In the genomic region with DNA sequence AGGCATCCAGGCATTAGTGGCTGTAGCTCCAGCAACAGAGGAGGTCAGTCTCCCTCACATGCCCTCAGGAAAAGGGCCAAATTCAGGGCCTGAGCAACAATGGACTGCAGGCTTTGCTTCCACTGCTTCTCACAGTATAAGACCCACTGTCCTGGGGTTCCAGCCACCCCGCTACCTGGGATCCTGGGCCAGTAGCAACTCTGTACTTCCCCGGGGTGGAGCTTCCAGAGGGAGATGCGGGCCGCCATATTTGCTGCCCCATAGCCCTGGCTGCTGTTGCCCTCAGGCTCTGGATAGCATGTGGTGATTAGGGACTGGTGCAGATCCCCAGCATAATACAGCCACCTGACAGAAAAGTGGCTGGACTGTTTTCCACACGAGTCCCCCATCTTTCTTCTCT, we compare ENCODE assay signal across 34 cellular contexts.
DNase-seq lines count a peak whose midpoint lies in the region; ATAC-seq, FAIRE-seq and TF ChIP-seq lines count a peak whose summit lies in the region.
"Had no signal": no experiment of that assay in that cellular context is flagged by ENCODE, and none has a peak within 500 bp of the region (broad histone marks: within the 10 kb centered on the region; RNA-seq: fewer than 3 reads in every experiment).

No MANE protein-coding gene starts in this region.

- H3K4me3 ChIP-seq in K562, result no peak overlapping the region
- H3K4me3 ChIP-seq in neuronal stem cell (ENCODE audit: low read length in 2 of 2), result no peak overlapping the region
- no peak overlapping the region for H3K4me3 ChIP-seq in mammary epithelial cell (replicated peaks in 1 of 3; ENCODE audit: insufficient read depth in 1 of 3, low read depth in 2 of 3, low read length in 3 of 3)
- H3K4me3 ChIP-seq in tibial artery, result no peak overlapping the region
- H3K4me3 ChIP-seq: A549; BLaER1; BLaER1 treated with 17β-estradiol and CSF1 and Interleukin-3, amounts not matched to agents 10 nM and 100 nM had no signal

- H3K36me3 ChIP-seq in K562 (ENCODE audit: control insufficient read depth, insufficient read depth, low read length) (no peaks in the 10 kb centered on the region), neuronal stem cell (replicated peaks in 1 of 2; ENCODE audit: control insufficient read depth in 2 of 2, insufficient read depth in 2 of 2, low read length in 2 of 2) (no peaks in the 10 kb centered on the region), mammary epithelial cell (ENCODE audit: insufficient read depth, low read length) (no peaks in the 10 kb centered on the region), tibial artery (no peaks in the 10 kb centered on the region)
- H3K36me3 ChIP-seq: BE2C; BLaER1; BLaER1 treated with 17β-estradiol and CSF1 and Interleukin-3, amounts not matched to agents 10 nM and 100 nM had no signal

- H2BK15ac ChIP-seq in neuronal stem cell (ENCODE audit: low read length), result no peak overlapping the region

- TF ChIP-seq EP300 in K562 (IDR thresholded peaks at IDR 0.05; ENCODE audit: low read length), result no peak

- DNase-seq in K562 (ENCODE audit: extremely low read depth in 1 of 4, low spot score in 3 of 4) (no peak), chondrocyte (ENCODE audit: low spot score) (peak; percentile 77), neuronal stem cell (ENCODE audit: low spot score) (no peak), mammary epithelial cell (no peak), tibial artery (no peak)
- DNase-seq in effector CD8-positive, alpha-beta T cell (lab: John Stamatoyannopoulos, UW), result no peak
- DNase-seq: 8988T; ACHN; AML-193; BE2C; C1 segment of cervical spinal cord; Caco-2; Calu3; CD4-positive, alpha-beta memory T cell; CD4-positive, alpha-beta T cell; CD4-positive, CD25-positive, alpha-beta regulatory T cell; CD8-positive, alpha-beta memory T cell; CD8-positive, alpha-beta T cell; COR-L47; DMS 273 treated with DMSO at 0.1 percent for 48 hours; DMS153; DMS53; DMS79; DMS79 treated with DMSO at 0.1 percent for 48 hours; DND-41; EL had no signal

- H2AFZ ChIP-seq in K562 (ENCODE audit: low read depth, low read length) (peak overlapping the region; percentile 28; the same call in 1 of the 2 replicates), neuronal stem cell (ENCODE audit: low read length) (no peak overlapping the region), mammary epithelial cell (ENCODE audit: low read depth, low read length) (no peak overlapping the region)

- no peaks in the 10 kb centered on the region for H3K36me3 Mint-ChIP-seq in chondrocyte (ENCODE audit: low read depth)
- H3K36me3 Mint-ChIP-seq: CD14-positive monocyte; CD4-positive, alpha-beta memory T cell; CD4-positive, CD25-positive, alpha-beta regulatory T cell; CD8-positive, alpha-beta memory T cell; CD8-positive, alpha-beta T cell had no signal

- H2AK5ac ChIP-seq in neuronal stem cell (ENCODE audit: low read depth, low read length), result no peak overlapping the region

- no peaks in the 10 kb centered on the region for H3K79me1 ChIP-seq in neuronal stem cell (ENCODE audit: low read depth, low read length)

- H3K4me1 Mint-ChIP-seq in chondrocyte (ENCODE audit: low read depth), result no peaks in the 10 kb centered on the region
- H3K4me1 Mint-ChIP-seq: B cell; CD14-positive monocyte; CD4-positive, alpha-beta memory T cell; CD8-positive, alpha-beta memory T cell had no signal

- H3K4ac ChIP-seq in neuronal stem cell (ENCODE audit: low read length), result no peak overlapping the region

- H3K4me2 ChIP-seq in K562 (ENCODE audit: insufficient read depth, low read length), result no peak overlapping the region
- H3K4me2 ChIP-seq in neuronal stem cell (ENCODE audit: insufficient read depth, low read length, poor library complexity, severe bottlenecking), result no peak overlapping the region
- no peak overlapping the region for H3K4me2 ChIP-seq in mammary epithelial cell (ENCODE audit: insufficient read depth, low read depth, low read length)
- H3K4me2 ChIP-seq: A549; BLaER1; BLaER1 treated with 17β-estradiol and CSF1 and Interleukin-3, amounts not matched to agents 10 nM and 100 nM had no signal

- no peak overlapping the region for H2BK5ac ChIP-seq in neuronal stem cell (ENCODE audit: low read length)

- peak overlapping the region; percentile 11 for H3K18ac ChIP-seq in neuronal stem cell (ENCODE audit: low read length)

- no peak overlapping the region for H3K4me3 Mint-ChIP-seq in chondrocyte (ENCODE audit: unreplicated experiment)
- H3K4me3 Mint-ChIP-seq: B cell; CD14-positive monocyte; CD4-positive, alpha-beta memory T cell; CD4-positive, alpha-beta T cell; CD4-positive, CD25-positive, alpha-beta regulatory T cell; CD8-positive, alpha-beta memory T cell; CD8-positive, alpha-beta T cell had no signal

- H3K23ac ChIP-seq in neuronal stem cell (ENCODE audit: low read depth, low read length, poor library complexity), result no peak overlapping the region

- no peak for TF ChIP-seq CTCF in K562 (IDR thresholded peaks at IDR 0.05 in 2 of 3, conservative IDR thresholded peaks at IDR 0.05 in 1 of 3; ENCODE audit: insufficient read depth in 2 of 3, low read depth in 1 of 3, low read length in 3 of 3)
- no peak for TF ChIP-seq CTCF in chondrocyte (IDR thresholded peaks at IDR 0.05)
- TF ChIP-seq CTCF in mammary epithelial cell (conservative IDR thresholded peaks at IDR 0.05 in 1 of 2, IDR thresholded peaks at IDR 0.05 in 1 of 2; ENCODE audit: extremely low read depth in 1 of 2, insufficient read depth in 1 of 2, low read depth in 1 of 2, low read length in 2 of 2), result no peak
- no peak for TF ChIP-seq CTCF in tibial artery (IDR thresholded peaks at IDR 0.05)

- in situ Hi-C loops in K562 (cut with MboI) (no loop called here), mammary epithelial cell (cut with MboI; ENCODE audit: low sequenced_read_pairs in 2 of 2) (no loop called here)

- no peak for TF ChIP-seq POLR2A in K562 (conservative IDR thresholded peaks at IDR 0.05)

- TF ChIP-seq RAD21 in K562 (CRISPR knock-in tag; conservative IDR thresholded peaks at IDR 0.05 in 1 of 2, IDR thresholded peaks at IDR 0.05 in 1 of 2), result no peak

- no peak overlapping the region for H4K91ac ChIP-seq in neuronal stem cell (ENCODE audit: low read depth, low read length, poor library complexity)

- H3K27ac ChIP-seq in K562 (ENCODE audit: extremely low read depth, low read depth, low read length), result no peak overlapping the region
- H3K27ac ChIP-seq in neuronal stem cell (replicated peaks; ENCODE audit: low read length), result no peak overlapping the region
- no peak overlapping the region for H3K27ac ChIP-seq in mammary epithelial cell (ENCODE audit: insufficient read depth, low read depth, low read length)
- H3K27ac ChIP-seq in tibial artery, result no peak overlapping the region
- H3K27ac ChIP-seq: 22Rv1; A549; BLaER1; BLaER1 treated with 17β-estradiol and CSF1 and Interleukin-3, amounts not matched to agents 10 nM and 100 nM; C4-2B had no signal

- H3K9ac ChIP-seq in K562 (ENCODE audit: insufficient read depth in 1 of 2, low read depth in 2 of 2, low read length in 2 of 2) (no peak overlapping the region), neuronal stem cell (ENCODE audit: low read depth, low read length, poor library complexity) (no peak overlapping the region), mammary epithelial cell (ENCODE audit: insufficient read depth, low read length) (no peak overlapping the region)
- H3K9ac ChIP-seq: BLaER1; BLaER1 treated with 17β-estradiol and CSF1 and Interleukin-3, amounts not matched to agents 10 nM and 100 nM had no signal

- peaks cover 3% of the 10 kb centered on the region for H3K9me3 Mint-ChIP-seq in chondrocyte (ENCODE audit: low read depth)
- H3K9me3 Mint-ChIP-seq: CD4-positive, alpha-beta T cell; CD8-positive, alpha-beta T cell had no signal

- POLR2A ChIA-PET in K562 (lab: Yijun Ruan, JAX), result interaction anchor here (1.7 kb wide), 1 partner anchor 9 kb away, joined by 4 read pairs; no protein-coding TSS in a partner anchor

- no peak overlapping the region for H2BK12ac ChIP-seq in neuronal stem cell (ENCODE audit: low read length)

- dilution Hi-C loops in mammary epithelial cell (cut with HindIII; ENCODE audit: low sequenced_read_pairs), result no loop called here

- BruUV-seq in K562 (replicated peaks; lab: Mats Ljungman, UMichigan), result no TSS peak
- BruUV-seq in mammary epithelial cell (replicated peaks; lab: Mats Ljungman, UMichigan), result no TSS peak

- peak overlapping the region; percentile 42 for H2BK120ac ChIP-seq in neuronal stem cell (ENCODE audit: low read depth, low read length)

- intact Hi-C loops in K562 (cut with micrococcal nuclease) (no loop called here), mammary epithelial cell (cut with micrococcal nuclease) (no loop called here), tibial artery (cut with DNase I; ENCODE audit: low total_unique reads) (no loop called here)

- no peaks in the 10 kb centered on the region for H4K20me1 ChIP-seq in K562 (replicated peaks; ENCODE audit: control insufficient read depth, insufficient read depth, low read length)
- H4K20me1 ChIP-seq in mammary epithelial cell (ENCODE audit: insufficient read depth, low read length), result no peaks in the 10 kb centered on the region
- H4K20me1 ChIP-seq: BLaER1; BLaER1 treated with 17β-estradiol and CSF1 and Interleukin-3, amounts not matched to agents 10 nM and 100 nM had no signal

- H3K27me3 ChIP-seq in K562 (ENCODE audit: control insufficient read depth in 2 of 2, insufficient read depth in 2 of 2, low read length in 2 of 2), result no peaks in the 10 kb centered on the region
- H3K27me3 ChIP-seq in neuronal stem cell (ENCODE audit: control insufficient read depth in 3 of 3, insufficient read depth in 3 of 3, low read depth in 1 of 3, low read length in 3 of 3), result no peaks in the 10 kb centered on the region
- H3K27me3 ChIP-seq in mammary epithelial cell (ENCODE audit: insufficient read depth, low read length), result no peaks in the 10 kb centered on the region
- peaks cover 0 to 3% of the 10 kb centered on the region in 2 donors for H3K27me3 ChIP-seq in tibial artery
- H3K27me3 ChIP-seq: BLaER1; BLaER1 treated with 17β-estradiol and CSF1 and Interleukin-3, amounts not matched to agents 10 nM and 100 nM had no signal

- no peak for ATAC-seq in K562
- ATAC-seq: A549; CD8-positive, alpha-beta T cell had no signal

- H3K4me1 ChIP-seq in K562 (replicated peaks in 1 of 2; ENCODE audit: control insufficient read depth in 2 of 2, insufficient read depth in 2 of 2, low read length in 2 of 2), result no peaks in the 10 kb centered on the region
- H3K4me1 ChIP-seq in neuronal stem cell (ENCODE audit: control insufficient read depth in 2 of 2, insufficient read depth in 1 of 2, low read depth in 1 of 2, low read length in 2 of 2), result no peaks in the 10 kb centered on the region
- no peaks in the 10 kb centered on the region for H3K4me1 ChIP-seq in mammary epithelial cell (ENCODE audit: insufficient read depth, low read length)
- no peaks in the 10 kb centered on the region for H3K4me1 ChIP-seq in tibial artery
- H3K4me1 ChIP-seq: A549; BE2C; BLaER1; BLaER1 treated with 17β-estradiol and CSF1 and Interleukin-3, amounts not matched to agents 10 nM and 100 nM; Caco-2 had no signal

- peaks cover 5% of the 10 kb centered on the region for H3K27me3 Mint-ChIP-seq in chondrocyte (ENCODE audit: low read depth)
- H3K27me3 Mint-ChIP-seq: CD4-positive, CD25-positive, alpha-beta regulatory T cell had no signal

- no peak for FAIRE-seq in K562 (lab: Jason Lieb, UNC)
- FAIRE-seq: A204.1, A549 had no signal

- peak overlapping the region; percentile 47 for H3K14ac ChIP-seq in neuronal stem cell (ENCODE audit: low read length)

- no peak overlapping the region for H3K27ac Mint-ChIP-seq in chondrocyte (ENCODE audit: unreplicated experiment)
- H3K27ac Mint-ChIP-seq: B cell; CD14-positive monocyte; CD4-positive, alpha-beta memory T cell; CD4-positive, alpha-beta T cell; CD4-positive, CD25-positive, alpha-beta regulatory T cell; CD8-positive, alpha-beta memory T cell; CD8-positive, alpha-beta T cell had no signal

- WGBS in K562 (ENCODE audit: insufficient coverage, low coverage, missing lambda C conversion rate), result 21% methylated on average over 5 of the region's 5 CpGs
- no CpG with 5 or more reads among the region's 5 CpGs for WGBS in neuronal stem cell (ENCODE audit: extremely low coverage in 2 of 2, insufficient read length in 2 of 2, insufficient replicate concordance in 1 of 2), 2 donors
- 51% methylated on average over 4 of the region's 5 CpGs for WGBS in mammary epithelial cell (ENCODE audit: low coverage, missing lambda C conversion rate)

- H3K79me2 ChIP-seq in K562 (ENCODE audit: control insufficient read depth, insufficient read depth, low read length) (no peaks in the 10 kb centered on the region), mammary epithelial cell (ENCODE audit: insufficient read depth, low read length) (no peaks in the 10 kb centered on the region)

- H3K9me1 ChIP-seq in K562 (ENCODE audit: control insufficient read depth, insufficient read depth, low read length), result no peaks in the 10 kb centered on the region

- no peaks in the 10 kb centered on the region for H3K9me3 ChIP-seq in K562 (replicated peaks; ENCODE audit: control insufficient read depth, insufficient read depth, low read depth, low read length)
- H3K9me3 ChIP-seq in neuronal stem cell (replicated peaks in 1 of 2; ENCODE audit: control insufficient read depth in 2 of 2, insufficient read depth in 1 of 2, low read depth in 1 of 2, low read length in 2 of 2), result no peaks in the 10 kb centered on the region
- H3K9me3 ChIP-seq in mammary epithelial cell (replicated peaks; ENCODE audit: insufficient read depth, low read length), result no peaks in the 10 kb centered on the region
- no peaks in the 10 kb centered on the region for H3K9me3 ChIP-seq in tibial artery
- H3K9me3 ChIP-seq: A549; BE2C; BLaER1; BLaER1 treated with 17β-estradiol and CSF1 and Interleukin-3, amounts not matched to agents 10 nM and 100 nM; Caco-2 had no signal

- CTCF ChIA-PET in K562 (lab: Yijun Ruan, JAX; ENCODE audit: low intra/inter-chr PET ratio), result no interaction called here
- CTCF ChIA-PET in mammary epithelial cell (lab: Charles Lee; ENCODE audit: low non-redundant PET), result no interaction called here

- H4K8ac ChIP-seq in neuronal stem cell (ENCODE audit: low read depth, low read length), result no peak overlapping the region
